Comparison of ENCODE assay signal across 26 cellular contexts in the genomic region with DNA sequence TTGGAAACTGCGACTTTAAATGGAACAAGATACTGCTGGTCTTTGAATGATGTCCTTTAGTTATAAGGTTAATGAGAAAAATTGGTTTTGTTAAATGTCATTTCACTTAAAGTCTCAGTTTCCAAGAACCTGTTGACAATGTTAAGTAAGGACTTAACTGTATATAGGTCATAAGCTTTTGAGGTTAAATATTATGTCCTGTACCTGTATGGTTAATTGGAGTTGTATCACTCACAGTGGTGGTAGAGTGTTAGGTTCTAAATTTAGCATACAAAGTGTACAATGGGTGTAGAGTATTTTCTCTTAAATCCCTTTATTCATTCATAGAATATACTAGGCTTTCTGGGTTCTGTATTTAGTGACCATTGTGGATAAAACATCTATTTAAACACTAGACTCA.
"Had no signal": no experiment of that assay in that cellular context is flagged by ENCODE, and none has a peak within 500 bp of the region (broad histone marks: within the 10 kb centered on the region; RNA-seq: fewer than 3 reads in every experiment).

No MANE protein-coding gene starts in this region.

- H3K4me1 Mint-ChIP-seq: nephron progenitor cell had no signal

- H3K27me3 ChIP-seq: colonic mucosa, gastrocnemius medialis, ovary, sigmoid colon, tibial nerve, upper lobe of left lung had no signal

- H3K27me3 Mint-ChIP-seq: dendritic cell treated with granulocyte-macrophage colony-stimulating factor and Interleukin-4, amounts not matched to agents 40 ng/mL and 50 ng/mL, for 4 days; naive thymus-derived CD8-positive, alpha-beta T cell; stimulated activated memory B cell treated with anti-CD40 and anti-IgM and Interleukin-4, amounts not matched to agents 10 μg/mL and 1 μg/mL and 100 μg/mL, for 72 hours had no signal

- H3K36me3 ChIP-seq: gastrocnemius medialis, ovary, thoracic aorta had no signal

- H3K9me3 ChIP-seq: colonic mucosa, gastrocnemius medialis, lower lobe of right lung, ovary, psoas muscle, sigmoid colon, thoracic aorta, tibial nerve, upper lobe of left lung had no signal

- H3K4me3 ChIP-seq: colonic mucosa, gastrocnemius medialis, lower lobe of right lung, ovary, psoas muscle, sigmoid colon, thoracic aorta, tibial nerve, upper lobe of left lung had no signal

- FAIRE-seq: keratinocyte, urothelium cell line had no signal

- H3K4me1 ChIP-seq: colonic mucosa had no signal

- ATAC-seq: esophagus mucosa; gastrocnemius medialis; left ventricle myocardium superior; lower lobe of right lung; naive thymus-derived CD8-positive, alpha-beta T cell; psoas muscle; right cardiac atrium; stimulated activated memory B cell treated with anti-CD40 and anti-IgM and Interleukin-4, amounts not matched to agents 10 μg/mL and 1 μg/mL and 100 μg/mL, for 72 hours had no signal

- H3K9me3 Mint-ChIP-seq: dendritic cell treated with granulocyte-macrophage colony-stimulating factor and Interleukin-4, amounts not matched to agents 40 ng/mL and 50 ng/mL, for 4 days; endodermal cell; naive thymus-derived CD8-positive, alpha-beta T cell; nephron progenitor cell; stimulated activated memory B cell treated with anti-CD40 and anti-IgM and Interleukin-4, amounts not matched to agents 10 μg/mL and 1 μg/mL and 100 μg/mL, for 72 hours had no signal

- DNase-seq: colonic mucosa; effector CD8-positive, alpha-beta T cell; endodermal cell; foreskin fibroblast; gastrocnemius medialis; head of caudate nucleus; left ventricle myocardium superior; lower lobe of right lung; naive thymus-derived CD8-positive, alpha-beta T cell; nephron progenitor cell; occipital lobe; ovary; posterior cingulate gyrus; psoas muscle; right cardiac atrium; sigmoid colon; stimulated activated CD4-positive, alpha-beta T cell treated with anti-CD3 and anti-CD28 coated beads, Interleukin-4, amount 100 ng/mL, for 4 hours; substantia nigra; upper lobe of left lung had no signal

- H3K27ac ChIP-seq: colonic mucosa, gastrocnemius medialis, lower lobe of right lung, ovary, psoas muscle, sigmoid colon, thoracic aorta, tibial nerve, upper lobe of left lung had no signal

- H3K27ac Mint-ChIP-seq: dendritic cell treated with granulocyte-macrophage colony-stimulating factor and Interleukin-4, amounts not matched to agents 40 ng/mL and 50 ng/mL, for 4 days; endodermal cell; nephron progenitor cell; stimulated activated memory B cell treated with anti-CD40 and anti-IgM and Interleukin-4, amounts not matched to agents 10 μg/mL and 1 μg/mL and 100 μg/mL, for 72 hours had no signal

- H3K4me3 Mint-ChIP-seq: dendritic cell treated with granulocyte-macrophage colony-stimulating factor and Interleukin-4, amounts not matched to agents 40 ng/mL and 50 ng/mL, for 4 days; endodermal cell; nephron progenitor cell; stimulated activated memory B cell treated with anti-CD40 and anti-IgM and Interleukin-4, amounts not matched to agents 10 μg/mL and 1 μg/mL and 100 μg/mL, for 72 hours had no signal
